Comparison of ENCODE assay signal across 17 cellular contexts in the genomic region with DNA sequence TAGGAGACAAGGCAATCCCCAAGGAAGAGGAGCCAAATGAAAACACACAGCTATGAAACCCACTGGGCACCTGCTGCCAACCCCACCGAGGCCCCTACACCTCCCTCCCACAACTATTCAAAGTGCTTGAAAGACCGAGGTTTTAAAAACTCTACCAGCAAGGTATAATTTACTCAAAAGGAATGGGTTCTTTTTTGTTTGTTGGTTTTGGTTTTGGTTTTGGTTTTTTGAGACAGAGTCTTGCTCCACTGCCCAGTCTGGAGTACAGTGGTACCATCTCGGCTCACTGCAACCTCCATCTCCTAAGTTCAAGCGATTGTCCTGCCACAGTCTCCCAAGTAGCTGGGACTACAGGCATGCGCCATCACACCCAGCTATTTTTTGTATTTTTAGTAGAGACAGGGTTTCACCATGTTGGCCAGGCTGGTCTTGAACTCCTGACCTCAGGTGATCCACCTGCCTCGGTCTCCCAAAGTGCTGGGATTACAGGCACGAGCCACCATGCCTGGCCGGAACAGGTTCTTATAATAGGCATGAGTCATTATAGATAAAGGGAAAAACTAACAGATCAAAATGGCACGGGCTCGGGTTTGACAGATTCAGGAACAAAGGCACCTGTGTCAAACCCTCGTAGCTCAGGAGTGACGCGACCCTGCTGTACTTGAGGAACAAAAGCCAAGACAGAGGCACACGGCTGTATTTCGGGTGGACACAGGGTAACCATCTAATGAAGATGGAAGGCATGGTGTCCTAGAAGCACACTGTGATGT. TPM values are rescaled to one million over a fixed set of nuclear protein-coding genes. Genes with fewer than 3 reads are reported as not detected.
DNase-seq lines count a peak whose midpoint lies in the region; ATAC-seq lines count a peak whose summit lies in the region.
"Had no signal": no experiment of that assay in that cellular context is flagged by ENCODE, and none has a peak within 500 bp of the region (broad histone marks: within the 10 kb centered on the region; RNA-seq: fewer than 3 reads in every experiment).

No MANE protein-coding gene starts in this region.

- CTCF ChIA-PET in activated naive CD4-positive, alpha-beta T cell treated with anti-CD3 and anti-CD28 coated beads, Interleukin-2, amount 10 ng/mL, durations not matched to agents 7 days and 5 days (lab: Charles Lee) = no interaction called here
- CTCF ChIA-PET in T-cell (lab: Charles Lee) = interaction anchor here in 1 of 2 donors (1.4 kb wide), 1 partner anchor 44 kb away, joined by 4 read pairs; no protein-coding TSS in a partner anchor

- intact Hi-C loops in dendritic cell treated with granulocyte-macrophage colony-stimulating factor and Interleukin-4, amounts not matched to agents 40 ng/mL and 50 ng/mL, for 4 days (cut with micrococcal nuclease) = no loop called here
- intact Hi-C loops in left cardiac atrium (cut with DNase I) = no loop called here

- no peak for ATAC-seq in T-cell (replicated peaks in 1 of 4)
- ATAC-seq in stimulated activated memory B cell treated with anti-CD40 and anti-IgM and Interleukin-4, amounts not matched to agents 10 μg/mL and 1 μg/mL and 100 μg/mL, for 72 hours = peak; percentile 16
- ATAC-seq in left cardiac atrium = no peak
- no peak for ATAC-seq in GM21825 (IDR thresholded peaks at IDR 0.05; ENCODE audit: unreplicated experiment)

- H3K4me1 Mint-ChIP-seq in activated naive CD4-positive, alpha-beta T cell treated with anti-CD3 and anti-CD28 coated beads, Interleukin-2, amount 10 ng/mL, durations not matched to agents 7 days and 5 days = peaks cover 45% of the 10 kb centered on the region
- peaks cover 48 to 60% (median 56%) of the 10 kb centered on the region in 3 donors for H3K4me1 Mint-ChIP-seq in T-cell
- peaks cover 86% of the 10 kb centered on the region for H3K4me1 Mint-ChIP-seq in dendritic cell treated with granulocyte-macrophage colony-stimulating factor and Interleukin-4, amounts not matched to agents 40 ng/mL and 50 ng/mL, for 4 days (ENCODE audit: low read depth)
- peaks cover 79% of the 10 kb centered on the region for H3K4me1 Mint-ChIP-seq in stimulated activated memory B cell treated with anti-CD40 and anti-IgM and Interleukin-4, amounts not matched to agents 10 μg/mL and 1 μg/mL and 100 μg/mL, for 72 hours

- peak overlapping the region; percentile 70 for H3K27ac Mint-ChIP-seq in activated naive CD4-positive, alpha-beta T cell treated with anti-CD3 and anti-CD28 coated beads, Interleukin-2, amount 10 ng/mL, durations not matched to agents 7 days and 5 days
- peak overlapping the region; percentile 46 to 85 for H3K27ac Mint-ChIP-seq in T-cell
- H3K27ac Mint-ChIP-seq in dendritic cell treated with granulocyte-macrophage colony-stimulating factor and Interleukin-4, amounts not matched to agents 40 ng/mL and 50 ng/mL, for 4 days = peak overlapping the region; percentile 63
- peak overlapping the region; percentile 76 for H3K27ac Mint-ChIP-seq in stimulated activated memory B cell treated with anti-CD40 and anti-IgM and Interleukin-4, amounts not matched to agents 10 μg/mL and 1 μg/mL and 100 μg/mL, for 72 hours
- H3K27ac Mint-ChIP-seq: stimulated activated naive CD8-positive, alpha-beta T cell treated with anti-CD3 and anti-CD28 coated beads, Interleukin-15, Interleukin-2, amounts not matched to agents 100 ng/mL and 50 ng/mL, for 24 hours had no signal

- DNase-seq in activated naive CD4-positive, alpha-beta T cell treated with anti-CD3 and anti-CD28 coated beads, Interleukin-2, amount 10 ng/mL, durations not matched to agents 7 days and 5 days = no peak
- no peak for DNase-seq in activated naive CD4-positive, alpha-beta T cell (lab: John Stamatoyannopoulos, UW)
- DNase-seq in T-cell = no peak
- DNase-seq in left cardiac atrium = no peak
- no peak for DNase-seq in NCI-H128 (lab: John Stamatoyannopoulos, UW; ENCODE audit: unreplicated experiment)
- DNase-seq: hypothalamus; Kasumi-1; NCI-H1092; NCI-H2107; NCI-H510A; stimulated activated CD4-positive, alpha-beta T cell treated with anti-CD3 and anti-CD28 coated beads, Interleukin-1b, Interleukin-23, amount 100 ng/mL, for 48 hours; transverse colon had no signal

- POLR2A ChIA-PET in T-cell (lab: Charles Lee) = no interaction called here

- no peak overlapping the region for H3K4me3 Mint-ChIP-seq in activated naive CD4-positive, alpha-beta T cell treated with anti-CD3 and anti-CD28 coated beads, Interleukin-2, amount 10 ng/mL, durations not matched to agents 7 days and 5 days
- H3K4me3 Mint-ChIP-seq in T-cell = no peak overlapping the region
- no peak overlapping the region for H3K4me3 Mint-ChIP-seq in dendritic cell treated with granulocyte-macrophage colony-stimulating factor and Interleukin-4, amounts not matched to agents 40 ng/mL and 50 ng/mL, for 4 days
- no peak overlapping the region for H3K4me3 Mint-ChIP-seq in stimulated activated memory B cell treated with anti-CD40 and anti-IgM and Interleukin-4, amounts not matched to agents 10 μg/mL and 1 μg/mL and 100 μg/mL, for 72 hours
- H3K4me3 Mint-ChIP-seq: brain; stimulated activated naive CD8-positive, alpha-beta T cell treated with anti-CD3 and anti-CD28 coated beads, Interleukin-15, Interleukin-2, amounts not matched to agents 100 ng/mL and 50 ng/mL, for 24 hours had no signal

- no peaks in the 10 kb centered on the region for H3K9me3 Mint-ChIP-seq in activated naive CD4-positive, alpha-beta T cell treated with anti-CD3 and anti-CD28 coated beads, Interleukin-2, amount 10 ng/mL, durations not matched to agents 7 days and 5 days
- no peaks in the 10 kb centered on the region for H3K9me3 Mint-ChIP-seq in T-cell
- H3K9me3 Mint-ChIP-seq in dendritic cell treated with granulocyte-macrophage colony-stimulating factor and Interleukin-4, amounts not matched to agents 40 ng/mL and 50 ng/mL, for 4 days = no peaks in the 10 kb centered on the region
- no peaks in the 10 kb centered on the region for H3K9me3 Mint-ChIP-seq in stimulated activated memory B cell treated with anti-CD40 and anti-IgM and Interleukin-4, amounts not matched to agents 10 μg/mL and 1 μg/mL and 100 μg/mL, for 72 hours
- H3K9me3 Mint-ChIP-seq: brain; stimulated activated naive CD8-positive, alpha-beta T cell treated with anti-CD3 and anti-CD28 coated beads, Interleukin-15, Interleukin-2, amounts not matched to agents 100 ng/mL and 50 ng/mL, for 24 hours had no signal

- H3K27me3 Mint-ChIP-seq in activated naive CD4-positive, alpha-beta T cell treated with anti-CD3 and anti-CD28 coated beads, Interleukin-2, amount 10 ng/mL, durations not matched to agents 7 days and 5 days = no peaks in the 10 kb centered on the region
- H3K27me3 Mint-ChIP-seq in T-cell = no peaks in the 10 kb centered on the region
- no peaks in the 10 kb centered on the region for H3K27me3 Mint-ChIP-seq in dendritic cell treated with granulocyte-macrophage colony-stimulating factor and Interleukin-4, amounts not matched to agents 40 ng/mL and 50 ng/mL, for 4 days
- H3K27me3 Mint-ChIP-seq in stimulated activated memory B cell treated with anti-CD40 and anti-IgM and Interleukin-4, amounts not matched to agents 10 μg/mL and 1 μg/mL and 100 μg/mL, for 72 hours = no peaks in the 10 kb centered on the region
- H3K27me3 Mint-ChIP-seq: brain; stimulated activated naive CD8-positive, alpha-beta T cell treated with anti-CD3 and anti-CD28 coated beads, Interleukin-15, Interleukin-2, amounts not matched to agents 100 ng/mL and 50 ng/mL, for 24 hours had no signal

- H3K36me3 Mint-ChIP-seq in activated naive CD4-positive, alpha-beta T cell treated with anti-CD3 and anti-CD28 coated beads, Interleukin-2, amount 10 ng/mL, durations not matched to agents 7 days and 5 days = peaks cover 67% of the 10 kb centered on the region
- H3K36me3 Mint-ChIP-seq in T-cell = peaks cover 11% of the 10 kb centered on the region
- peaks cover 91% of the 10 kb centered on the region for H3K36me3 Mint-ChIP-seq in dendritic cell treated with granulocyte-macrophage colony-stimulating factor and Interleukin-4, amounts not matched to agents 40 ng/mL and 50 ng/mL, for 4 days (ENCODE audit: low read depth)
- peaks cover 47% of the 10 kb centered on the region for H3K36me3 Mint-ChIP-seq in stimulated activated memory B cell treated with anti-CD40 and anti-IgM and Interleukin-4, amounts not matched to agents 10 μg/mL and 1 μg/mL and 100 μg/mL, for 72 hours

RNA-seq across cellular contexts. Expression of a gene that starts 40.7 kb away (rescaled TPM):
- total RNA-seq in T-cell (100 to 1,000 TPM; 205 to 265 (median 221) TPM), left cardiac atrium (10 to 100 TPM; 37.3 to 43.9 TPM)

Comparison
In these comparisons a context has a peak if more than half of its experiments do, and no peak if none do; other contexts are left out.
1. RNA of a gene that starts 40.7 kb away (total RNA-seq): 205 to 265 TPM in T-cell; 37.3 to 43.9 TPM in left cardiac atrium; every median in the first group is over 4 times any median in the second.
2. Peak in every context shown above with its lines, with median percentiles within 50 percentile points of each other: H3K27ac Mint-ChIP-seq.